Comparison of ENCODE assay signal across 10 cellular contexts in the genomic region with DNA sequence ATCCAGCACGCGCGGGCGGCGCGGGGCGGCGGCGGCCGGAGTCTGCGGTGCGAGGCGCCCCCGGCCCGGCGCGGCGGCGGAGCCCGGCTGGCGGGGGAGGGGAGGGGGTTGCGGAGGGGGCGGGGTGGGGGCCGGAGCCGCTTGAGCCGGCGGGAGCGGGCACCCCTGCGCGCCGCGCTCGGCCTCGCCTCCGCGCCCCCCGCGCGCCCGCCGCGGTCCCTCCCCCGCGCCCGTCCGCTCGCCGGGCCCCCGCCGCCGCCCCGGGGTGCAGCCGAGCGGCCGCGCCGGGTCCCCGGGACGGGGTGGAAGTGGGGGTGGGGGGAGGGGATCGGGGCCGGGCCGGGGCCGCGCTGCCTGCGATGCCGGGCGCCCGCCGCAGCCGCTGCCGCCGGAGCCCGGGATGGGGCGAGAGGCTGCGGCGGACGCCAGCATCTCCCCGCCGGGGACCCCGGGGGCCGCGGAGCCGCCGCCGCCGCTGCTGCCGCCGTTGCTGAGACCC. TPM values are rescaled to one million over a fixed set of nuclear protein-coding genes. Genes with fewer than 3 reads are reported as not detected.
DNase-seq lines count a peak whose midpoint lies in the region; ATAC-seq and TF ChIP-seq lines count a peak whose summit lies in the region.
"Had no signal": no experiment of that assay in that cellular context is flagged by ENCODE, and none has a peak within 500 bp of the region (broad histone marks: within the 10 kb centered on the region; RNA-seq: fewer than 3 reads in every experiment).

No MANE protein-coding gene starts in this region.

- peaks cover 31% of the 10 kb centered on the region for H3K4me1 Mint-ChIP-seq in GM23338
- H3K4me1 Mint-ChIP-seq in nephron progenitor cell, result peaks cover 60% of the 10 kb centered on the region

- no peaks in the 10 kb centered on the region for H3K36me3 ChIP-seq in GM23338 (ENCODE audit: insufficient read depth)

- H4K20me1 ChIP-seq in GM23338 (replicated peaks; ENCODE audit: insufficient read depth), result no peaks in the 10 kb centered on the region

- H3K9me2 ChIP-seq in GM23338 (ENCODE audit: insufficient read depth), result no peaks in the 10 kb centered on the region

- H3K9me3 Mint-ChIP-seq in GM23338 (no peaks in the 10 kb centered on the region; the same call in 2 of the 3 replicates), nephron progenitor cell (no peaks in the 10 kb centered on the region)
- H3K9me3 Mint-ChIP-seq: activated naive CD4-positive, alpha-beta T cell treated with anti-CD3 and anti-CD28 coated beads, Interleukin-2, amount 50 U/mL, for 72 hours had no signal

- H3F3A ChIP-seq in GM23338 (replicated peaks; ENCODE audit: low read depth), result peaks cover 11% of the 10 kb centered on the region; the same call in 1 of the 2 replicates

- DNase-seq in AG08396 (ENCODE audit: low spot score), result peak; percentile 40
- DNase-seq in GM23338 (ENCODE audit: low spot score), result no peak
- no peak for DNase-seq in coronary artery (ENCODE audit: low spot score)
- DNase-seq in nephron progenitor cell, result peak; percentile 56
- DNase-seq in activated CD4-positive, alpha-beta T cell treated with anti-CD3 and anti-CD28 coated beads for 4 hours, result no peak
- DNase-seq in activated CD4-positive, alpha-beta T cell treated with anti-CD3 and anti-CD28 coated beads for 48 hours, result no peak
- DNase-seq: CD4-positive, alpha-beta memory T cell had no signal

- peaks cover 14% of the 10 kb centered on the region for H3K4me1 ChIP-seq in GM23338 (ENCODE audit: insufficient read depth)

- ATAC-seq in GM23338 (no peak; the same call in 2 of the 3 replicates), HG03196 (IDR thresholded peaks at IDR 0.05; ENCODE audit: unreplicated experiment) (no peak), esophagus mucosa (no peak)

- H2AFZ ChIP-seq in GM23338, result no peak overlapping the region

- H3K4me3 ChIP-seq in GM23338 (peak overlapping the region; percentile 82; the same call in 1 of the 2 replicates), coronary artery (peak overlapping the region; percentile 78)

- H3K27me3 ChIP-seq in GM23338 (ENCODE audit: insufficient read depth), result peaks cover 28% of the 10 kb centered on the region

- H3K27me3 Mint-ChIP-seq in GM23338 (ENCODE audit: insufficient read depth, low read depth, poor library complexity) (peaks cover 44% of the 10 kb centered on the region), nephron progenitor cell (ENCODE audit: low read depth, poor library complexity) (peaks cover 10% of the 10 kb centered on the region)

- H3K4me3 Mint-ChIP-seq in GM23338 (peak overlapping the region; percentile 81; the same call in 2 of the 3 replicates), nephron progenitor cell (peak overlapping the region; percentile 81)

- no peaks in the 10 kb centered on the region for H3K79me2 ChIP-seq in GM23338 (replicated peaks; ENCODE audit: insufficient read depth)

- H3K27ac ChIP-seq in GM23338 (ENCODE audit: low read depth) (no peak overlapping the region), coronary artery (peak overlapping the region in 1 of 2 donors; percentile 69)

- H3K4me2 ChIP-seq in GM23338, result no peak overlapping the region; the same call in 1 of the 2 replicates

- H3K36me3 Mint-ChIP-seq in GM23338 (ENCODE audit: low read depth), result peaks cover 3% of the 10 kb centered on the region; the same call in 1 of the 3 replicates
- H3K36me3 Mint-ChIP-seq in nephron progenitor cell (ENCODE audit: low read depth), result no peaks in the 10 kb centered on the region
- H3K36me3 Mint-ChIP-seq: CD4-positive, alpha-beta memory T cell had no signal

- no peak for TF ChIP-seq CTCF in GM23338 (conservative IDR thresholded peaks at IDR 0.05; ENCODE audit: low read depth in 2 of 2)
- no peak for TF ChIP-seq CTCF in coronary artery (IDR thresholded peaks at IDR 0.05)
- no peak for TF ChIP-seq CTCF in nephron progenitor cell (IDR thresholded peaks at IDR 0.05)

- H3K27ac Mint-ChIP-seq in GM23338, result no peak overlapping the region
- H3K27ac Mint-ChIP-seq in nephron progenitor cell, result no peak overlapping the region
- H3K27ac Mint-ChIP-seq: activated naive CD4-positive, alpha-beta T cell treated with anti-CD3 and anti-CD28 coated beads, Interleukin-2, amount 50 U/mL, for 72 hours had no signal

TF ChIP-seq in GM23338, 12 proteins besides CTCF, POLR2A, EP300 and RAD21 (continues in another document):
- no peak for TF ChIP-seq EZH2phosphoT487 (IDR thresholded peaks at IDR 0.05; ENCODE audit: unreplicated experiment)
- no peak for TF ChIP-seq STAT1 (IDR thresholded peaks at IDR 0.05; ENCODE audit: unreplicated experiment)
- TF ChIP-seq CREB1 (CRISPR knock-in tag; IDR thresholded peaks at IDR 0.05; ENCODE audit: low read depth), result no peak
- TF ChIP-seq EZH2 (IDR thresholded peaks at IDR 0.05; ENCODE audit: low read depth, unreplicated experiment), result no peak
- TF ChIP-seq, protein P1, sequence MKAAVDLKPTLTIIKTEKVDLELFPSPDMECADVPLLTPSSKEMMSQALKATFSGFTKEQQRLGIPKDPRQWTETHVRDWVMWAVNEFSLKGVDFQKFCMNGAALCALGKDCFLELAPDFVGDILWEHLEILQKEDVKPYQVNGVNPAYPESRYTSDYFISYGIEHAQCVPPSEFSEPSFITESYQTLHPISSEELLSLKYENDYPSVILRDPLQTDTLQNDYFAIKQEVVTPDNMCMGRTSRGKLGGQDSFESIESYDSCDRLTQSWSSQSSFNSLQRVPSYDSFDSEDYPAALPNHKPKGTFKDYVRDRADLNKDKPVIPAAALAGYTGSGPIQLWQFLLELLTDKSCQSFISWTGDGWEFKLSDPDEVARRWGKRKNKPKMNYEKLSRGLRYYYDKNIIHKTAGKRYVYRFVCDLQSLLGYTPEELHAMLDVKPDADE (IDR thresholded peaks at IDR 0.05), result no peak
- no peak for TF ChIP-seq JUNB (IDR thresholded peaks at IDR 0.05; ENCODE audit: unreplicated experiment)
- no peak for TF ChIP-seq ZNF114 (CRISPR knock-in tag; IDR thresholded peaks at IDR 0.05)

RNA-seq across cellular contexts. Expression of gene MGAT3, which starts 0.3 kb away (rescaled TPM):
- total RNA-seq in GM23338 (2014; rRNA removed; shearing (Covaris generic)), result 10.2 and 13.1 TPM in 2 replicates
- 1.6 and 1.7 TPM in 2 replicates for polyA plus RNA-seq in GM23338 (2016; fragmentation: Nextera tagmentation; extraction: Ambion mirVana)
- total RNA-seq in esophagus mucosa, result 0.44 TPM
- polyA plus RNA-seq: CD4-positive, alpha-beta memory T cell had no signal

RNA-seq across cellular contexts. Expression of gene MIEF1, which starts 45.0 kb away (rescaled TPM):
- total RNA-seq in GM23338 (2014; rRNA removed; shearing (Covaris generic)), result 30.0 and 40.1 TPM in 2 replicates
- 12.2 and 13.2 TPM in 2 replicates for polyA plus RNA-seq in GM23338 (2016; fragmentation: Nextera tagmentation; extraction: Ambion mirVana)
- total RNA-seq in esophagus mucosa, result 16.7 TPM

RNA-seq across cellular contexts. Expression of gene TAB1, which starts 57.5 kb away (rescaled TPM):
- total RNA-seq in GM23338 (2014; rRNA removed; shearing (Covaris generic)), result 18.0 and 27.5 TPM in 2 replicates
- polyA plus RNA-seq in GM23338 (2016; fragmentation: Nextera tagmentation; extraction: Ambion mirVana), result 10.7 and 12.4 TPM in 2 replicates
- total RNA-seq in esophagus mucosa, result 10.9 TPM

Comparison
In these comparisons a context has a peak if more than half of its experiments do, and no peak if none do; other contexts are left out.
1. DNase-seq: peak in AG08396 (single experiment) and nephron progenitor cell (single experiment); none in GM23338 (single experiment), coronary artery (single experiment), activated CD4-positive, alpha-beta T cell treated with anti-CD3 and anti-CD28 coated beads for 4 hours (0 of 2) and activated CD4-positive, alpha-beta T cell treated with anti-CD3 and anti-CD28 coated beads for 48 hours (single experiment).